Comparison of ENCODE assay signal across 6 cellular contexts in genomic region chr16:383326-384020, GRCh38. TPM values are rescaled to one million over a fixed set of nuclear protein-coding genes. Genes with fewer than 3 reads are reported as not detected.
DNase-seq lines count a peak whose midpoint lies in the region; ATAC-seq, FAIRE-seq and TF ChIP-seq lines count a peak whose summit lies in the region.

No MANE protein-coding gene starts in this region.

- H3K79me2 ChIP-seq in astrocyte (ENCODE audit: insufficient read depth, low read length) = peaks cover 23% of the 10 kb centered on the region

- peak overlapping the region; percentile 86 for H3K4me3 Mint-ChIP-seq in astrocyte (ENCODE audit: unreplicated experiment)
- peak overlapping the region; percentile 71 for H3K4me3 Mint-ChIP-seq in natural killer cell treated with Interleukin-12 subunit alpha and Interleukin-12 subunit beta and Interleukin-15 and Interleukin-18, amount 100 ng/mL, for 72 hours

- no peaks in the 10 kb centered on the region for H3K36me3 ChIP-seq in astrocyte (ENCODE audit: insufficient read depth, low read length)

- no peaks in the 10 kb centered on the region for H3K9me3 Mint-ChIP-seq in astrocyte (ENCODE audit: unreplicated experiment)
- H3K9me3 Mint-ChIP-seq in natural killer cell treated with Interleukin-12 subunit alpha and Interleukin-12 subunit beta and Interleukin-15 and Interleukin-18, amount 100 ng/mL, for 72 hours = no peaks in the 10 kb centered on the region

- H3K9ac ChIP-seq in astrocyte (ENCODE audit: low read length) = no peak overlapping the region

- H3K27ac Mint-ChIP-seq in astrocyte (ENCODE audit: unreplicated experiment) = peak overlapping the region; percentile 59
- peak overlapping the region; percentile 58 to 81 for H3K27ac Mint-ChIP-seq in natural killer cell treated with Interleukin-12 subunit alpha and Interleukin-12 subunit beta and Interleukin-15 and Interleukin-18, amount 100 ng/mL, for 72 hours

- peaks cover 12% of the 10 kb centered on the region for H3K4me1 ChIP-seq in astrocyte (ENCODE audit: insufficient read depth, low read length)

- no peak for FAIRE-seq in astrocyte (lab: Jason Lieb, UNC)

- peak overlapping the region; percentile 98 for H3K4me2 ChIP-seq in astrocyte (ENCODE audit: low read length)

- ATAC-seq in natural killer cell treated with Interleukin-12 subunit alpha and Interleukin-12 subunit beta and Interleukin-15 and Interleukin-18, amount 100 ng/mL, for 72 hours = peak in 1 of 2 donors; percentile 44
- ATAC-seq in HG02852 (IDR thresholded peaks at IDR 0.05; ENCODE audit: unreplicated experiment) = no peak

- TF ChIP-seq CTCF in LNCaP clone FGC (IDR thresholded peaks at IDR 0.05; ENCODE audit: control insufficient read depth, extremely low read depth, insufficient read depth) (no peak), astrocyte (IDR thresholded peaks at IDR 0.05; ENCODE audit: insufficient read depth, low read depth, low read length) (no peak)

- H4K20me1 ChIP-seq in astrocyte (ENCODE audit: insufficient read depth, low read length) = peaks cover 25% of the 10 kb centered on the region

- no peaks in the 10 kb centered on the region for H3K9me3 ChIP-seq in astrocyte (ENCODE audit: insufficient read depth, low read depth, low read length)

- no peaks in the 10 kb centered on the region for H3K27me3 Mint-ChIP-seq in astrocyte (ENCODE audit: low read depth, unreplicated experiment)
- H3K27me3 Mint-ChIP-seq in natural killer cell treated with Interleukin-12 subunit alpha and Interleukin-12 subunit beta and Interleukin-15 and Interleukin-18, amount 100 ng/mL, for 72 hours = peaks cover 0 to 4% of the 10 kb centered on the region in 2 donors

- peaks cover 27% of the 10 kb centered on the region for H3K4me1 Mint-ChIP-seq in astrocyte (ENCODE audit: low read depth, unreplicated experiment)
- H3K4me1 Mint-ChIP-seq in natural killer cell treated with Interleukin-12 subunit alpha and Interleukin-12 subunit beta and Interleukin-15 and Interleukin-18, amount 100 ng/mL, for 72 hours (ENCODE audit: low read depth in 2 of 2) = peaks cover 12 to 14% of the 10 kb centered on the region in 2 donors

- H3K36me3 Mint-ChIP-seq in astrocyte (ENCODE audit: low read depth, unreplicated experiment) = no peaks in the 10 kb centered on the region
- no peaks in the 10 kb centered on the region for H3K36me3 Mint-ChIP-seq in natural killer cell treated with Interleukin-12 subunit alpha and Interleukin-12 subunit beta and Interleukin-15 and Interleukin-18, amount 100 ng/mL, for 72 hours

- no peak overlapping the region for H3K27ac ChIP-seq in astrocyte (ENCODE audit: low read depth, low read length)

- H3K4me3 ChIP-seq in LNCaP clone FGC (ENCODE audit: low read depth, low read length) (peak overlapping the region; percentile 77), astrocyte (ENCODE audit: insufficient read depth, low read depth, low read length) (no peak overlapping the region)

- H3K27me3 ChIP-seq in astrocyte (ENCODE audit: insufficient read depth, low read length) = no peaks in the 10 kb centered on the region

- peak overlapping the region; percentile 57 for H2AFZ ChIP-seq in astrocyte (ENCODE audit: low read depth, low read length)

- DNase-seq in LNCaP clone FGC (ENCODE audit: low read depth) = peak; percentile 84
- DNase-seq in astrocyte (ENCODE audit: low read depth) = no peak
- DNase-seq in natural killer cell treated with Interleukin-12 subunit alpha and Interleukin-12 subunit beta and Interleukin-15 and Interleukin-18, amount 100 ng/mL, for 72 hours (ENCODE audit: low spot score) = no peak
- no peak for DNase-seq in OCI-M1 (lab: John Stamatoyannopoulos, UW)
- DNase-seq in hepatic stellate cell (ENCODE audit: low spot score) = no peak

RNA-seq across cellular contexts. Expression of gene PGAP6, which starts 1.7 kb away (rescaled TPM):
- total RNA-seq in astrocyte = 80.5 and 86.3 TPM in 2 replicates
- total RNA-seq in natural killer cell treated with Interleukin-12 subunit alpha and Interleukin-12 subunit beta and Interleukin-15 and Interleukin-18, amount 100 ng/mL, for 72 hours = 10 to 100 TPM; 39.4 to 46.8 TPM

RNA-seq across cellular contexts. Expression of gene MRPL28, which starts 13.1 kb away (rescaled TPM):
- 89.2 and 95.8 TPM in 2 replicates for total RNA-seq in astrocyte
- total RNA-seq in natural killer cell treated with Interleukin-12 subunit alpha and Interleukin-12 subunit beta and Interleukin-15 and Interleukin-18, amount 100 ng/mL, for 72 hours = 10 to 100 TPM; 80.6 to 98.6 TPM

RNA-seq across cellular contexts. Expression of gene NME4, which starts 13.5 kb away (rescaled TPM):
- 268 and 275 TPM in 2 replicates for total RNA-seq in astrocyte
- total RNA-seq in natural killer cell treated with Interleukin-12 subunit alpha and Interleukin-12 subunit beta and Interleukin-15 and Interleukin-18, amount 100 ng/mL, for 72 hours = 1 to 10 TPM; 2.7 to 9.1 TPM

RNA-seq across cellular contexts. Expression of gene DECR2, which starts 18.2 kb away (rescaled TPM):
- total RNA-seq in astrocyte = 13.4 and 17.4 TPM in 2 replicates
- 10 to 100 TPM in 1 of 2 donors, 1 to 10 TPM in 1; 4.5 to 28.6 TPM for total RNA-seq in natural killer cell treated with Interleukin-12 subunit alpha and Interleukin-12 subunit beta and Interleukin-15 and Interleukin-18, amount 100 ng/mL, for 72 hours

RNA-seq across cellular contexts. Expression of gene AXIN1, which starts 30.9 kb away (rescaled TPM):
- total RNA-seq in astrocyte = 27.0 and 28.8 TPM in 2 replicates
- 10 to 100 TPM; 20.1 to 29.1 TPM for total RNA-seq in natural killer cell treated with Interleukin-12 subunit alpha and Interleukin-12 subunit beta and Interleukin-15 and Interleukin-18, amount 100 ng/mL, for 72 hours

Comparison
In these comparisons a context has a peak if more than half of its experiments do, and no peak if none do; other contexts are left out.
1. RNA of gene NME4, which starts 13.5 kb away (total RNA-seq): 268 to 275 TPM in astrocyte; 2.7 to 9.1 TPM in natural killer cell treated with Interleukin-12 subunit alpha and Interleukin-12 subunit beta and Interleukin-15 and Interleukin-18, amount 100 ng/mL, for 72 hours; every median in the first group is over 10 times any median in the second.